ENCODE assay signal across 29 cellular contexts in the genomic region with DNA sequence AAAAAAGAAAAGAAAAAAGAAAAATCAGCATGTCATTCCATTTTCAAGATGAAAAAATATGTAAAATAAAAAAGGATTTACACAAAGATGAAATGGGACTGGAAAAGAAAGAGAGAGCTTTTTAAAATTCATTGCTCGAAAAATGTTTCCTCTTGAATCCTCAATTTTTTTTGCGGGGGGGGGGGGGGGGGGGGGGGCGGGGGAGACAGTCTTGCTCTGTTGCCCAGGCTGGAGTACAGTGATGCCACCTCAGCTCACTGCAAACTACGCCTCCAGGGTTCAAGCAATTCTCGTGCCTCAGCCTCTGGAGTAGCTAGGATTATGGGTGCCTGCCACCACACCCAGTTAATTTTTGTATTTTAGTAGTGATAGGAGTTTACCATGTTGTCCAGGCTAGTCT.
"Had no signal": no experiment of that assay in that cellular context is flagged by ENCODE, and none has a peak within 500 bp of the region (broad histone marks: within the 10 kb centered on the region; RNA-seq: fewer than 3 reads in every experiment).

No MANE protein-coding gene starts in this region.

- FAIRE-seq: pancreas, urothelium cell line had no signal

- H3K36me3 ChIP-seq: neutrophil, pancreas, suprapubic skin, tibial artery, transverse colon, upper lobe of left lung, vagina had no signal

- H3K27me3 ChIP-seq: neutrophil, pancreas, spleen, suprapubic skin, testis, tibial artery, transverse colon, upper lobe of left lung, vagina had no signal

- H3K27ac ChIP-seq: neutrophil, pancreas, skin epidermis, suprapubic skin, testis, tibial artery, transverse colon, upper lobe of left lung, vagina had no signal

- H3K4me3 ChIP-seq: pancreas, psoas muscle, skin epidermis, smooth muscle cell, spleen, suprapubic skin, testis, tibial artery, transverse colon, upper lobe of left lung, vagina had no signal

- H3K4me1 ChIP-seq: suprapubic skin, testis, vagina had no signal

- DNase-seq: naive thymus-derived CD8-positive, alpha-beta T cell; nephron progenitor cell; nucleus accumbens; pancreas; psoas muscle; right cardiac atrium; spleen; stimulated activated CD4-positive, alpha-beta T cell treated with anti-CD3 and anti-CD28 coated beads, Interleukin-12 subunit alpha, Interleukin-12 subunit beta, amount 100 ng/mL, for 4 hours; stimulated activated CD4-positive, alpha-beta T cell treated with anti-CD3 and anti-CD28 coated beads, Interleukin-1b, Interleukin-23, amount 100 ng/mL, for 48 hours; stimulated activated CD4-positive, alpha-beta T cell treated with anti-CD3 and anti-CD28 coated beads, Interleukin-4, amount 100 ng/mL, for 1 hour; stimulated activated CD4-positive, alpha-beta T cell treated with anti-CD3 and anti-CD28 coated beads, Interleukin-4, amount 100 ng/mL, for 4 hours; stimulated activated CD8-positive, alpha-beta memory T cell treated with anti-CD3 and anti-CD28 coated beads, Interleukin-4, amount 100 ng/mL, for 48 hours; stimulated activated naive CD4-positive, alpha-beta T cell; stimulated activated naive CD8-positive, alpha-beta T cell treated with anti-CD3 and anti-CD28 coated beads, Interleukin-15, amount 100 ng/mL, for 72 hours; stimulated activated naive CD8-positive, alpha-beta T cell treated with anti-CD3 and anti-CD28 coated beads, Interleukin-15, Interleukin-2, amounts not matched to agents 100 U/mL and 50 U/mL, for 24 hours; substantia nigra; testis; tibial artery; transverse colon; upper lobe of left lung had no signal

- H3K9me3 ChIP-seq: neutrophil, pancreas, psoas muscle, spleen, suprapubic skin, testis, tibial artery, transverse colon, upper lobe of left lung, vagina had no signal

- ATAC-seq: naive thymus-derived CD8-positive, alpha-beta T cell; natural killer cell treated with Interleukin-12 subunit alpha and Interleukin-12 subunit beta and Interleukin-15 and Interleukin-18, amount 100 ng/mL, for 72 hours; pancreas; psoas muscle; right cardiac atrium; sciatic nerve; stimulated activated memory B cell treated with anti-CD40 and anti-IgM and Interleukin-4, amounts not matched to agents 10 μg/mL and 1 μg/mL and 100 μg/mL, for 72 hours; stimulated activated naive CD8-positive, alpha-beta T cell treated with anti-CD3 and anti-CD28 coated beads, Interleukin-15, amount 100 ng/mL, for 72 hours; stimulated activated naive CD8-positive, alpha-beta T cell treated with anti-CD3 and anti-CD28 coated beads, Interleukin-15, Interleukin-2, amounts not matched to agents 100 U/mL and 50 U/mL, for 24 hours had no signal

- H3K4me2 ChIP-seq: smooth muscle cell had no signal
